Comparison of ENCODE assay signal across 16 cellular contexts in genomic region chr2:219901155-219901554, GRCh38.
A peak's percentile ranks its signal among the peaks of the same experiment; 100 is the strongest.
DNase-seq lines count a peak whose midpoint lies in the region; ATAC-seq lines count a peak whose summit lies in the region.
"Had no signal": no experiment of that assay in that cellular context is flagged by ENCODE, and none has a peak within 500 bp of the region (broad histone marks: within the 10 kb centered on the region; RNA-seq: fewer than 3 reads in every experiment).

No MANE protein-coding gene starts in this region.

- H3K4me2 ChIP-seq in BLaER1: peak overlapping the region; percentile 56

- no peaks in the 10 kb centered on the region for H3K36me3 ChIP-seq in BLaER1

- H4K20me1 ChIP-seq in BLaER1: no peaks in the 10 kb centered on the region

- DNase-seq in activated CD4-positive, alpha-beta T cell treated with anti-CD3 and anti-CD28 coated beads, Interleukin-2, amount 50 U/mL, for 4 hours: no peak
- DNase-seq in SK-N-DZ (ENCODE audit: low spot score) (no peak), GM03348 (ENCODE audit: low spot score) (no peak), NCI-H187 (lab: John Stamatoyannopoulos, UW) (no peak)
- DNase-seq: activated CD4-positive, alpha-beta T cell treated with anti-CD3 and anti-CD28 coated beads for 48 hours; activated T-cell treated with anti-CD3 and anti-CD28 coated beads, Interleukin-2, amount 50 U/mL, for 1 hour; CD4-positive, alpha-beta memory T cell; foreskin fibroblast; NCI-H1694; NCI-H748 treated with DMSO at 0.1 percent for 48 hours had no signal

- H3K9ac ChIP-seq in BLaER1: no peak overlapping the region
- H3K9ac ChIP-seq: parathyroid adenoma had no signal

- no peaks in the 10 kb centered on the region for H3K27me3 ChIP-seq in BLaER1

- peak; percentile 69 for ATAC-seq in GM19395 (IDR thresholded peaks at IDR 0.05; ENCODE audit: unreplicated experiment)
- peak; percentile 77 for ATAC-seq in HG02852 (IDR thresholded peaks at IDR 0.05; ENCODE audit: unreplicated experiment)
- peak; percentile 88 for ATAC-seq in HG03565 (IDR thresholded peaks at IDR 0.05; ENCODE audit: unreplicated experiment)

- H3K9me3 ChIP-seq in BLaER1: peaks cover 23% of the 10 kb centered on the region

- H3K4me1 ChIP-seq in BLaER1: peaks cover 34% of the 10 kb centered on the region
- H3K4me1 ChIP-seq: parathyroid adenoma had no signal

- no peak overlapping the region for H3K4me3 ChIP-seq in BLaER1
- H3K4me3 ChIP-seq: skin epidermis had no signal

- H3K27ac ChIP-seq in BLaER1: peak overlapping the region; percentile 61; the same call in 1 of the 2 replicates
- H3K27ac ChIP-seq: parathyroid adenoma, skin epidermis had no signal
